8 cellular contexts compared by ENCODE assay signal in genomic region chr2:86720541-86721320, GRCh38. TPM values are rescaled to one million over a fixed set of nuclear protein-coding genes. Genes with fewer than 3 reads are reported as not detected.
DNase-seq lines count a peak whose midpoint lies in the region; ATAC-seq, FAIRE-seq and TF ChIP-seq lines count a peak whose summit lies in the region.
"Not testable (repeated sequence)": the region's sequence is repeated elsewhere in the genome, so short reads cannot be mapped to it uniquely, and the experiment has no call there.

No MANE protein-coding gene starts in this region.

- ATAC-seq in HCT116: peak; percentile 33
- ATAC-seq in WTC11: peak; percentile 2
- peak; percentile 1 for ATAC-seq in left ventricle myocardium superior
- peak in 3 of 4 donors; percentile 4 to 36 (median 8) for ATAC-seq in pancreas

- RAD21 ChIA-PET in HCT116 (lab: Charles Lee; ENCODE audit: low non-redundant PET in 1 of 2, low total read pairs in 2 of 2, uncharacterized antibody in 2 of 2, unreplicated experiment in 2 of 2): not testable (repeated sequence)

- not testable (repeated sequence) for H3K27ac Mint-ChIP-seq in WTC11

- H3K36me3 ChIP-seq in HCT116 (ENCODE audit: control insufficient read depth in 1 of 2, insufficient read depth in 2 of 2, low read length in 2 of 2); pancreas; subcutaneous abdominal adipose tissue (ENCODE audit: control insufficient read depth in 5 of 5, insufficient read depth in 5 of 5, low read length in 5 of 5): not testable (repeated sequence)

- TF ChIP-seq POLR2A in HCT116 (IDR thresholded peaks at IDR 0.05; ENCODE audit: borderline replicate concordance, extremely low read depth, insufficient read depth, insufficient read length): not testable (repeated sequence)

- TF ChIP-seq CTCF in HCT116 (IDR thresholded peaks at IDR 0.05 in 2 of 3, conservative IDR thresholded peaks at IDR 0.05 in 1 of 3; ENCODE audit: borderline replicate concordance in 1 of 3, insufficient read depth in 1 of 3, low read depth in 2 of 3, low read length in 2 of 3); WTC11 (IDR thresholded peaks at IDR 0.05); astrocyte of the spinal cord (IDR thresholded peaks at IDR 0.05; ENCODE audit: low read depth, low read length); pancreas (IDR thresholded peaks at IDR 0.05): not testable (repeated sequence)

- peak overlapping the region; percentile 58 to 60 for H3K4me3 ChIP-seq in HCT116 (replicated peaks in 1 of 2; ENCODE audit: low read depth in 1 of 2, low read length in 2 of 2)
- H3K4me3 ChIP-seq in astrocyte of the spinal cord (ENCODE audit: low read depth, low read length): peak overlapping the region; percentile 53
- peak overlapping the region; percentile 35 to 64 (median 52) for H3K4me3 ChIP-seq in pancreas
- peak overlapping the region; percentile 64 to 72 (median 70) for H3K4me3 ChIP-seq in subcutaneous abdominal adipose tissue (ENCODE audit: low read depth in 1 of 5, low read length in 5 of 5)

- peak overlapping the region; percentile 72 for H3K4me3 Mint-ChIP-seq in WTC11

- not testable (repeated sequence) for TF ChIP-seq RAD21 in HCT116 (IDR thresholded peaks at IDR 0.05; ENCODE audit: low read depth)

- peak overlapping the region; percentile 75 for H3K4me2 ChIP-seq in HCT116 (ENCODE audit: low read length)

- H4K20me1 ChIP-seq in HCT116 (ENCODE audit: insufficient read depth): not testable (repeated sequence)

- not testable (repeated sequence) for H3K9me3 Mint-ChIP-seq in WTC11

- H2AFZ ChIP-seq in HCT116 (ENCODE audit: low read depth, low read length, poor library complexity, severe bottlenecking): not testable (repeated sequence)

- peak overlapping the region; percentile 87 for H3K27ac ChIP-seq in HCT116 (ENCODE audit: low read depth, low read length)
- peak overlapping the region; percentile 83 to 92 (median 88) for H3K27ac ChIP-seq in pancreas
- H3K27ac ChIP-seq in subcutaneous abdominal adipose tissue (ENCODE audit: low read depth, low read length): peak overlapping the region; percentile 54

- not testable (repeated sequence) for H3K9me3 ChIP-seq in HCT116 (ENCODE audit: control insufficient read depth in 1 of 2, insufficient read depth in 1 of 2, low read depth in 1 of 2, low read length in 2 of 2); pancreas; subcutaneous abdominal adipose tissue (ENCODE audit: control insufficient read depth in 5 of 5, low read length in 5 of 5)

- not testable (repeated sequence) for FAIRE-seq in pancreas (lab: Jason Lieb, UNC)

- H3K27me3 ChIP-seq in HCT116 (ENCODE audit: insufficient read depth, low read length); pancreas; subcutaneous abdominal adipose tissue (ENCODE audit: control insufficient read depth in 5 of 5, insufficient read depth in 4 of 5, low read length in 5 of 5): not testable (repeated sequence)

- H3K4me1 ChIP-seq in HCT116 (ENCODE audit: control insufficient read depth in 1 of 2, insufficient read depth in 2 of 2, low read length in 2 of 2); pancreas; subcutaneous abdominal adipose tissue (ENCODE audit: control insufficient read depth in 5 of 5, insufficient read depth in 5 of 5, low read length in 5 of 5): not testable (repeated sequence)

- CTCF ChIA-PET in HCT116 (lab: Charles Lee); WTC11 (lab: Charles Lee): not testable (repeated sequence)

- H3K9ac ChIP-seq in HCT116 (ENCODE audit: low read length): peak overlapping the region; percentile 72
- peak overlapping the region in 2 of 5 donors; percentile 58 to 68 for H3K9ac ChIP-seq in subcutaneous abdominal adipose tissue (ENCODE audit: low read length in 5 of 5)

- not testable (repeated sequence) for H3K9me2 ChIP-seq in HCT116 (ENCODE audit: insufficient read depth)

- peaks cover 14% of the 10 kb centered on the region for H3K79me2 ChIP-seq in HCT116 (ENCODE audit: insufficient read depth, low read length)

- not testable (repeated sequence) for BruUV-seq in HCT116 (replicated peaks; lab: Mats Ljungman, UMichigan)

- H3K36me3 Mint-ChIP-seq in WTC11: not testable (repeated sequence)

- intact Hi-C loops in HCT116 (cut with micrococcal nuclease); left ventricle myocardium superior (cut with micrococcal nuclease); pancreas (cut with DNase I): not testable (repeated sequence)

- H3K4me1 Mint-ChIP-seq in WTC11: not testable (repeated sequence)

- 0 to 1% methylated on average over 26 to 81 of the region's 85 CpGs for WGBS in pancreas, 2 donors

- not testable (repeated sequence) for H3K27me3 Mint-ChIP-seq in WTC11 (ENCODE audit: low read depth)

- peak; percentile 37 for DNase-seq in G401 (ENCODE audit: low spot score)
- not testable (repeated sequence) for DNase-seq in HCT116 (ENCODE audit: low read depth, low spot score)
- peak; percentile 19 to 32 for DNase-seq in Kasumi-1 (lab: John Stamatoyannopoulos, UW)
- peak; percentile 29 for DNase-seq in WTC11 (ENCODE audit: low spot score)
- DNase-seq in astrocyte of the spinal cord (ENCODE audit: low read depth, low spot score): peak; percentile 16
- peak; percentile 66 for DNase-seq in left ventricle myocardium superior
- peak; percentile 45 to 83 (median 63) for DNase-seq in pancreas

- POLR2A ChIA-PET in HCT116 (lab: Charles Lee); WTC11 (lab: Charles Lee): not testable (repeated sequence)

- in situ Hi-C loops in G401 (cut with HindIII; ENCODE audit: low sequenced_read_pairs); astrocyte of the spinal cord (cut with HindIII; ENCODE audit: low sequenced_read_pairs): not testable (repeated sequence)

TF ChIP-seq in HCT116, 20 proteins besides CTCF, POLR2A, EP300 and RAD21:
- peak; percentile 3; the same call in 1 of the 2 replicates for TF ChIP-seq MAX (IDR thresholded peaks at IDR 0.05)

TF ChIP-seq in WTC11, 78 proteins besides CTCF, POLR2A, EP300 and RAD21:
- TF ChIP-seq USF2 (CRISPR knock-in tag; IDR thresholded peaks at IDR 0.05) (peak; percentile 33; the same call in 1 of the 2 replicates), USF1 (CRISPR knock-in tag; IDR thresholded peaks at IDR 0.05) (peak; percentile 28; the same call in 1 of the 2 replicates)

RNA-seq across cellular contexts. Expression of gene RMND5A, which starts 0.6 kb away (rescaled TPM):
- 42.8 and 51.0 TPM in 2 replicates for total RNA-seq in G401 (2014; rRNA removed; shearing (Covaris generic))
- total RNA-seq in HCT116 (2021; ENCODE audit: unreplicated experiment) (32.4 TPM), WTC11 (2021) (54.4 to 55.4 TPM (median 54.5 TPM) in 3 replicates), left ventricle myocardium superior (114 TPM), pancreas (10 to 100 TPM in 5 of 6 donors, 1 to 10 TPM in 1; 9.9 to 19.4 (median 14.1) TPM)
- 7.6 and 10.3 TPM in 2 replicates for polyA plus RNA-seq in HCT116 (2012)
- 1 to 10 TPM; 5.1 to 6.3 TPM for polyA plus RNA-seq in pancreas
